Comparison of ENCODE assay signal across 1 cellular context in the genomic region with DNA sequence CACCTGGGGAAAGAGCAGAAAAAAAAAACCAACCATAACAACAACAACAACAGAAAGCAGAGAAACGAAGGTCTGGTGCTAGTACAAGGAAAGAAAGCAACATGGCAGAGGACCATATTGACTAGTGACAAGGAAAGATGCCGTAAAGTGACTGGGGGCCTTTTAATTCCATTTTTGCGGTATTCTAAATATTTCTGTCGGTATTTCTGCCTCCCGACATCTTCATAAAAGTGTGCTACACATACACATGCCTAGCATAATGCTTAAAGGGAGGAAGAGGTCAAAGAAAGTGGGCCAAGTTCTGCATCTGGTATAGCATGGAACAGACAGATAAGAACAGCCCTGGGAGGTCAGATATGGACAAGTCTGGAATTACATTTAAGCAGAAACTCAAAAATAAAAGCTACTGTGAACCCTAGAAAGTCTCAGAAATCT.
TF ChIP-seq lines count a peak whose summit lies in the region.

No MANE protein-coding gene starts in this region.

TF ChIP-seq in K562, 482 proteins besides CTCF, POLR2A, EP300 and RAD21 (continued from another document):
- TF ChIP-seq CBFA2T3 (IDR thresholded peaks at IDR 0.05) (peak; percentile 96), ZBTB1 (CRISPR knock-in tag; IDR thresholded peaks at IDR 0.05; ENCODE audit: borderline replicate concordance, low read depth) (no peak), GTF2E2 (tag; IDR thresholded peaks at IDR 0.05) (no peak), NR4A1 (CRISPR knock-in tag; IDR thresholded peaks at IDR 0.05) (no peak), NR4A1 (tag; IDR thresholded peaks at IDR 0.05) (no peak), PML (IDR thresholded peaks at IDR 0.05; ENCODE audit: low read length) (peak; percentile 90), EWSR1 (IDR thresholded peaks at IDR 0.05; ENCODE audit: borderline replicate concordance, low read depth, partially characterized antibody) (no peak), SMARCE1 (IDR thresholded peaks at IDR 0.05) (peak; percentile 74), ILF3 (IDR thresholded peaks at IDR 0.05; ENCODE audit: borderline replicate concordance) (no peak)
- TF ChIP-seq, protein P1, sequence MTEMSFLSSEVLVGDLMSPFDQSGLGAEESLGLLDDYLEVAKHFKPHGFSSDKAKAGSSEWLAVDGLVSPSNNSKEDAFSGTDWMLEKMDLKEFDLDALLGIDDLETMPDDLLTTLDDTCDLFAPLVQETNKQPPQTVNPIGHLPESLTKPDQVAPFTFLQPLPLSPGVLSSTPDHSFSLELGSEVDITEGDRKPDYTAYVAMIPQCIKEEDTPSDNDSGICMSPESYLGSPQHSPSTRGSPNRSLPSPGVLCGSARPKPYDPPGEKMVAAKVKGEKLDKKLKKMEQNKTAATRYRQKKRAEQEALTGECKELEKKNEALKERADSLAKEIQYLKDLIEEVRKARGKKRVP (CRISPR knock-in tag; IDR thresholded peaks at IDR 0.05): no peak
- TF ChIP-seq, protein P2, sequence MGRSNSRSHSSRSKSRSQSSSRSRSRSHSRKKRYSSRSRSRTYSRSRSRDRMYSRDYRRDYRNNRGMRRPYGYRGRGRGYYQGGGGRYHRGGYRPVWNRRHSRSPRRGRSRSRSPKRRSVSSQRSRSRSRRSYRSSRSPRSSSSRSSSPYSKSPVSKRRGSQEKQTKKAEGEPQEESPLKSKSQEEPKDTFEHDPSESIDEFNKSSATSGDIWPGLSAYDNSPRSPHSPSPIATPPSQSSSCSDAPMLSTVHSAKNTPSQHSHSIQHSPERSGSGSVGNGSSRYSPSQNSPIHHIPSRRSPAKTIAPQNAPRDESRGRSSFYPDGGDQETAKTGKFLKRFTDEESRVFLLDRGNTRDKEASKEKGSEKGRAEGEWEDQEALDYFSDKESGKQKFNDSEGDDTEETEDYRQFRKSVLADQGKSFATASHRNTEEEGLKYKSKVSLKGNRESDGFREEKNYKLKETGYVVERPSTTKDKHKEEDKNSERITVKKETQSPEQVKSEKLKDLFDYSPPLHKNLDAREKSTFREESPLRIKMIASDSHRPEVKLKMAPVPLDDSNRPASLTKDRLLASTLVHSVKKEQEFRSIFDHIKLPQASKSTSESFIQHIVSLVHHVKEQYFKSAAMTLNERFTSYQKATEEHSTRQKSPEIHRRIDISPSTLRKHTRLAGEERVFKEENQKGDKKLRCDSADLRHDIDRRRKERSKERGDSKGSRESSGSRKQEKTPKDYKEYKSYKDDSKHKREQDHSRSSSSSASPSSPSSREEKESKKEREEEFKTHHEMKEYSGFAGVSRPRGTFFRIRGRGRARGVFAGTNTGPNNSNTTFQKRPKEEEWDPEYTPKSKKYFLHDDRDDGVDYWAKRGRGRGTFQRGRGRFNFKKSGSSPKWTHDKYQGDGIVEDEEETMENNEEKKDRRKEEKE (IDR thresholded peaks at IDR 0.05; ENCODE audit: borderline replicate concordance in 1 of 2, control insufficient read depth in 1 of 2, low read depth in 2 of 2, low read length in 1 of 2): no peak
